Comparison of ENCODE assay signal across 13 cellular contexts in genomic region chr6:148272084-148272483, GRCh38.
DNase-seq lines count a peak whose midpoint lies in the region; ATAC-seq and TF ChIP-seq lines count a peak whose summit lies in the region.
"Had no signal": no experiment of that assay in that cellular context is flagged by ENCODE, and none has a peak within 500 bp of the region (broad histone marks: within the 10 kb centered on the region; RNA-seq: fewer than 3 reads in every experiment).

No MANE protein-coding gene starts in this region.

- intact Hi-C loops in right cardiac atrium (cut with DNase I), result no loop called here
- intact Hi-C loops in thyroid gland (cut with DNase I), result no loop called here
- intact Hi-C loops in activated T-helper 1 cell treated with anti-CD3 and anti-CD28 coated beads, Interleukin-12 subunit alpha, Interleukin-12 subunit beta, Interleukin-2, Interleukin-4 antibody, amounts not matched to agents 30 ng/mL and 10 ng/mL and 1 ng/mL, durations not matched to agents 14 hours and 24 hours and 36 hours (cut with micrococcal nuclease), result no loop called here

- peaks cover 5% of the 10 kb centered on the region; the same call in 1 of the 2 replicates for H3K4me1 ChIP-seq in HUES6 (ENCODE audit: control insufficient read depth, insufficient read depth, low read length)
- peaks cover 1% of the 10 kb centered on the region for H3K4me1 ChIP-seq in right cardiac atrium (ENCODE audit: control insufficient read depth, insufficient read depth, low read length)
- H3K4me1 ChIP-seq in thyroid gland, result peaks cover 17 to 22% of the 10 kb centered on the region in 2 donors
- peaks cover 0 to 13% (median 0%) of the 10 kb centered on the region in 3 donors for H3K4me1 ChIP-seq in gastroesophageal sphincter
- H3K4me1 ChIP-seq: adrenal gland had no signal

- TF ChIP-seq POLR2A in thyroid gland (IDR thresholded peaks at IDR 0.05), result no peak
- no peak for TF ChIP-seq POLR2A in gastroesophageal sphincter (IDR thresholded peaks at IDR 0.05)

- WGBS in right cardiac atrium, result 27% methylated on average over 5 of the region's 5 CpGs
- 76 to 79% methylated on average over 5 of the region's 5 CpGs for WGBS in thyroid gland, 2 donors
- 31 to 55% methylated on average over 4 to 5 of the region's 5 CpGs for WGBS in gastroesophageal sphincter (ENCODE audit: low coverage in 1 of 2), 2 donors

- no peak overlapping the region for H3K9ac ChIP-seq in HUES6 (ENCODE audit: low read length)

- no peaks in the 10 kb centered on the region for H3K27me3 ChIP-seq in HUES6 (ENCODE audit: control insufficient read depth, insufficient read depth, low read length)
- H3K27me3 ChIP-seq in brain microvascular endothelial cell (replicated peaks), result no peaks in the 10 kb centered on the region
- H3K27me3 ChIP-seq in right cardiac atrium (ENCODE audit: control insufficient read depth, insufficient read depth), result no peaks in the 10 kb centered on the region
- H3K27me3 ChIP-seq in thyroid gland, result no peaks in the 10 kb centered on the region
- H3K27me3 ChIP-seq in gastroesophageal sphincter, result no peaks in the 10 kb centered on the region
- H3K27me3 ChIP-seq: adrenal gland had no signal

- H3K4me3 ChIP-seq in HUES6 (ENCODE audit: low read depth, low read length) (no peak overlapping the region), brain microvascular endothelial cell (ENCODE audit: low read depth, low read length) (peak overlapping the region; percentile 45), right cardiac atrium (ENCODE audit: low read length) (peak overlapping the region; percentile 54), thyroid gland (replicated peaks in 1 of 3) (no peak overlapping the region), gastroesophageal sphincter (peak overlapping the region in 1 of 2 donors; percentile 3)
- H3K4me3 ChIP-seq: adrenal gland had no signal

- no peaks in the 10 kb centered on the region for H3K36me3 ChIP-seq in HUES6 (ENCODE audit: control insufficient read depth, insufficient read depth, low read length)
- peaks cover 5% of the 10 kb centered on the region for H3K36me3 ChIP-seq in brain microvascular endothelial cell (replicated peaks)
- H3K36me3 ChIP-seq in thyroid gland, result no peaks in the 10 kb centered on the region
- H3K36me3 ChIP-seq in gastroesophageal sphincter, result no peaks in the 10 kb centered on the region
- H3K36me3 ChIP-seq: adrenal gland had no signal

- no peak for TF ChIP-seq CTCF in brain microvascular endothelial cell (IDR thresholded peaks at IDR 0.05; ENCODE audit: low read depth, low read length, missing control alignments)
- no peak for TF ChIP-seq CTCF in thyroid gland (IDR thresholded peaks at IDR 0.05)
- no peak for TF ChIP-seq CTCF in gastroesophageal sphincter (IDR thresholded peaks at IDR 0.05)

- no peaks in the 10 kb centered on the region for H3K36me3 Mint-ChIP-seq in activated T-helper 1 cell treated with anti-CD3 and anti-CD28 coated beads, Interleukin-12 subunit alpha, Interleukin-12 subunit beta, Interleukin-2, Interleukin-4 antibody, amounts not matched to agents 30 ng/mL and 10 ng/mL and 1 ng/mL, durations not matched to agents 14 hours and 24 hours and 36 hours (ENCODE audit: low read depth)

- in situ Hi-C loops in brain microvascular endothelial cell (cut with HindIII; ENCODE audit: low pct_ligation_motif_present, low sequenced_read_pairs), result loop anchor here (25.0 kb wide), 1 partner anchor 265 kb away; no protein-coding TSS in a partner anchor

- no peaks in the 10 kb centered on the region for H3K27me3 Mint-ChIP-seq in activated T-helper 1 cell treated with anti-CD3 and anti-CD28 coated beads, Interleukin-12 subunit alpha, Interleukin-12 subunit beta, Interleukin-2, Interleukin-4 antibody, amounts not matched to agents 30 ng/mL and 10 ng/mL and 1 ng/mL, durations not matched to agents 14 hours and 24 hours and 36 hours (ENCODE audit: insufficient read depth)
- H3K27me3 Mint-ChIP-seq: activated CD4-positive, alpha-beta T cell treated with anti-CD3 and anti-CD28 coated beads, Interleukin-2, amount 10 ng/mL, durations not matched to agents 24 days and 14 days had no signal

- H3K27ac ChIP-seq in HUES6 (ENCODE audit: low read depth, low read length) (peak overlapping the region; percentile 9; the same call in 1 of the 2 replicates), brain microvascular endothelial cell (peak overlapping the region; percentile 96), right cardiac atrium (ENCODE audit: low read length) (no peak overlapping the region), thyroid gland (peak overlapping the region in 2 of 3 donors; percentile 9 to 52), gastroesophageal sphincter (peak overlapping the region in 1 of 4 donors; percentile 36)
- H3K27ac ChIP-seq: adrenal gland had no signal

- DNase-seq in brain microvascular endothelial cell, result peak; percentile 92
- DNase-seq in right cardiac atrium, result no peak
- no peak for DNase-seq in thyroid gland
- no peak for DNase-seq in activated T-helper 1 cell treated with anti-CD3 and anti-CD28 coated beads, Interleukin-12 subunit alpha, Interleukin-12 subunit beta, Interleukin-2, Interleukin-4 antibody, amounts not matched to agents 30 ng/mL and 10 ng/mL and 1 ng/mL, durations not matched to agents 14 hours and 24 hours and 36 hours (ENCODE audit: low spot score)
- DNase-seq in NCI-H2171 (lab: John Stamatoyannopoulos, UW), result no peak
- DNase-seq in HT-29 (ENCODE audit: low spot score), result no peak
- DNase-seq: activated CD4-positive, alpha-beta T cell treated with anti-CD3 and anti-CD28 coated beads, Interleukin-2, amount 10 ng/mL, durations not matched to agents 24 days and 14 days; adrenal gland; GF-D8; NCI-H1092 had no signal

- no peaks in the 10 kb centered on the region for H3K9me3 Mint-ChIP-seq in activated T-helper 1 cell treated with anti-CD3 and anti-CD28 coated beads, Interleukin-12 subunit alpha, Interleukin-12 subunit beta, Interleukin-2, Interleukin-4 antibody, amounts not matched to agents 30 ng/mL and 10 ng/mL and 1 ng/mL, durations not matched to agents 14 hours and 24 hours and 36 hours
- H3K9me3 Mint-ChIP-seq: activated CD4-positive, alpha-beta T cell treated with anti-CD3 and anti-CD28 coated beads, Interleukin-2, amount 10 ng/mL, durations not matched to agents 24 days and 14 days had no signal

- no peak for TF ChIP-seq EP300 in gastroesophageal sphincter (IDR thresholded peaks at IDR 0.05)

- no peaks in the 10 kb centered on the region for H3K9me3 ChIP-seq in HUES6 (ENCODE audit: control insufficient read depth, insufficient read depth, low read depth, low read length)
- no peaks in the 10 kb centered on the region for H3K9me3 ChIP-seq in right cardiac atrium (ENCODE audit: control insufficient read depth, low read length)
- H3K9me3 ChIP-seq in thyroid gland, result no peaks in the 10 kb centered on the region
- no peaks in the 10 kb centered on the region for H3K9me3 ChIP-seq in gastroesophageal sphincter
- H3K9me3 ChIP-seq: adrenal gland had no signal

- no peaks in the 10 kb centered on the region for H3K4me1 Mint-ChIP-seq in activated T-helper 1 cell treated with anti-CD3 and anti-CD28 coated beads, Interleukin-12 subunit alpha, Interleukin-12 subunit beta, Interleukin-2, Interleukin-4 antibody, amounts not matched to agents 30 ng/mL and 10 ng/mL and 1 ng/mL, durations not matched to agents 14 hours and 24 hours and 36 hours (ENCODE audit: low read depth)
- H3K4me1 Mint-ChIP-seq: activated CD4-positive, alpha-beta T cell treated with anti-CD3 and anti-CD28 coated beads, Interleukin-2, amount 10 ng/mL, durations not matched to agents 24 days and 14 days had no signal

- ATAC-seq in right cardiac atrium (peak; percentile 54 to 76), gastroesophageal sphincter (no peak)

- no peak overlapping the region for H3K27ac Mint-ChIP-seq in activated T-helper 1 cell treated with anti-CD3 and anti-CD28 coated beads, Interleukin-12 subunit alpha, Interleukin-12 subunit beta, Interleukin-2, Interleukin-4 antibody, amounts not matched to agents 30 ng/mL and 10 ng/mL and 1 ng/mL, durations not matched to agents 14 hours and 24 hours and 36 hours
- H3K27ac Mint-ChIP-seq: activated CD4-positive, alpha-beta T cell treated with anti-CD3 and anti-CD28 coated beads, Interleukin-2, amount 10 ng/mL, durations not matched to agents 24 days and 14 days; progenitor cell of endocrine pancreas had no signal

- H3K4me3 Mint-ChIP-seq in activated T-helper 1 cell treated with anti-CD3 and anti-CD28 coated beads, Interleukin-12 subunit alpha, Interleukin-12 subunit beta, Interleukin-2, Interleukin-4 antibody, amounts not matched to agents 30 ng/mL and 10 ng/mL and 1 ng/mL, durations not matched to agents 14 hours and 24 hours and 36 hours, result no peak overlapping the region
- H3K4me3 Mint-ChIP-seq: activated CD4-positive, alpha-beta T cell treated with anti-CD3 and anti-CD28 coated beads, Interleukin-2, amount 10 ng/mL, durations not matched to agents 24 days and 14 days had no signal

Comparison
In these comparisons a context has a peak if more than half of its experiments do, and no peak if none do; other contexts are left out.
1. H3K4me3 ChIP-seq: peak in brain microvascular endothelial cell (single experiment) and right cardiac atrium (single experiment); none in HUES6 (single experiment) and thyroid gland (0 of 3).